9 cellular contexts compared by ENCODE assay signal in genomic region chr1:15950302-15950701, GRCh38. TPM values are rescaled to one million over a fixed set of nuclear protein-coding genes. Genes with fewer than 3 reads are reported as not detected.
DNase-seq lines count a peak whose midpoint lies in the region; FAIRE-seq and TF ChIP-seq lines count a peak whose summit lies in the region.
"Had no signal": no experiment of that assay in that cellular context is flagged by ENCODE, and none has a peak within 500 bp of the region (broad histone marks: within the 10 kb centered on the region; RNA-seq: fewer than 3 reads in every experiment).

No MANE protein-coding gene starts in this region.

- H3K9me3 ChIP-seq in CD8-positive, alpha-beta memory T cell (ENCODE audit: low read length), result no peaks in the 10 kb centered on the region

- peaks cover 0 to 2% of the 10 kb centered on the region in 2 donors for H3K27me3 Mint-ChIP-seq in CD8-positive, alpha-beta memory T cell
- no peaks in the 10 kb centered on the region for H3K27me3 Mint-ChIP-seq in activated CD4-positive, alpha-beta memory T cell treated with anti-CD3 and anti-CD28 coated beads for 36 hours

- CTCF ChIA-PET in CD8-positive, alpha-beta memory T cell (lab: Charles Lee), result interaction anchor here (1.2 to 2.6 kb wide), 2 partner anchors 24 to 155 kb away, joined by 3 to 5 read pairs; no protein-coding TSS in a partner anchor
- CTCF ChIA-PET in activated CD4-positive, alpha-beta memory T cell treated with anti-CD3 and anti-CD28 coated beads for 36 hours (lab: Charles Lee), result interaction anchor here (1.5 to 3.3 kb wide), 2 partner anchors 15 to 58 kb away, joined by 3 to 16 read pairs; no protein-coding TSS in a partner anchor

- POLR2A ChIA-PET in CD8-positive, alpha-beta memory T cell (lab: Charles Lee), result interaction anchor here (0.6 to 1.7 kb wide), 3 partner anchors 26 to 127 kb away, joined by 4 to 5 read pairs (median 4); partner anchors contain the start of gene ZBTB17
- POLR2A ChIA-PET in activated CD4-positive, alpha-beta memory T cell treated with anti-CD3 and anti-CD28 coated beads for 36 hours (lab: Charles Lee), result interaction anchor here (0.9 to 6.7 kb wide), 8 partner anchors 8 to 103 kb away, joined by 3 to 95 read pairs (median 9); partner anchors contain the start of genes SPEN and ZBTB17

- peaks cover 7% of the 10 kb centered on the region for H3K36me3 ChIP-seq in CD8-positive, alpha-beta memory T cell (ENCODE audit: insufficient read depth, low read length)

- WGBS in lower leg skin, 2 donors, result 47 to 52% methylated on average over 4 of the region's 4 CpGs

- no peaks in the 10 kb centered on the region for H3K9me3 Mint-ChIP-seq in CD8-positive, alpha-beta memory T cell
- H3K9me3 Mint-ChIP-seq in activated CD4-positive, alpha-beta memory T cell treated with anti-CD3 and anti-CD28 coated beads for 36 hours, result no peaks in the 10 kb centered on the region

- no peak for TF ChIP-seq POLR2A in lower leg skin (IDR thresholded peaks at IDR 0.05)

- no peak for TF ChIP-seq CTCF in lower leg skin (IDR thresholded peaks at IDR 0.05)

- peak overlapping the region; percentile 87 for H3K27ac ChIP-seq in CD8-positive, alpha-beta memory T cell (ENCODE audit: low read depth, low read length)
- peak overlapping the region; percentile 98 for H3K27ac ChIP-seq in epithelial cell of prostate

- H3K4me1 Mint-ChIP-seq in CD8-positive, alpha-beta memory T cell, result peaks cover 61 to 81% (median 71%) of the 10 kb centered on the region in 3 donors
- H3K4me1 Mint-ChIP-seq in activated CD4-positive, alpha-beta memory T cell treated with anti-CD3 and anti-CD28 coated beads for 36 hours (ENCODE audit: low read depth), result peaks cover 76% of the 10 kb centered on the region

- peak overlapping the region in 6 of 7 donors; percentile 74 to 88 (median 80) for H3K4me3 Mint-ChIP-seq in CD8-positive, alpha-beta memory T cell
- H3K4me3 Mint-ChIP-seq in activated CD4-positive, alpha-beta memory T cell treated with anti-CD3 and anti-CD28 coated beads for 36 hours, result peak overlapping the region; percentile 54

- peaks cover 50% of the 10 kb centered on the region for H3K4me1 ChIP-seq in CD8-positive, alpha-beta memory T cell (ENCODE audit: insufficient read depth, low read length)

- no peaks in the 10 kb centered on the region for H3K27me3 ChIP-seq in CD8-positive, alpha-beta memory T cell (ENCODE audit: insufficient read depth, low read length, poor library complexity, severe bottlenecking)

- H3K4me3 ChIP-seq in CD8-positive, alpha-beta memory T cell (ENCODE audit: low read length), result peak overlapping the region; percentile 38
- no peak overlapping the region for H3K4me3 ChIP-seq in lower leg skin (ENCODE audit: low read depth, poor library complexity, severe bottlenecking)

- peak in 1 of 5 donors; percentile 23 for DNase-seq in CD8-positive, alpha-beta memory T cell
- peak; percentile 80 for DNase-seq in activated CD4-positive, alpha-beta memory T cell treated with anti-CD3 and anti-CD28 coated beads for 36 hours
- DNase-seq in epithelial cell of prostate (ENCODE audit: low read depth, low spot score) (no peak), SW480 (ENCODE audit: low spot score) (no peak), urothelium cell line (ENCODE audit: low spot score) (no peak), COLO668 (lab: John Stamatoyannopoulos, UW; ENCODE audit: unreplicated experiment) (no peak), lower leg skin (ENCODE audit: low spot score in 2 of 2) (no peak)
- peak; percentile 53 to 58 for DNase-seq in stimulated activated CD4-positive, alpha-beta T cell treated with anti-CD3 and anti-CD28 coated beads, Interleukin-15, amount 100 ng/mL, for 48 hours (ENCODE audit: low read depth in 2 of 2)

- intact Hi-C loops in activated CD4-positive, alpha-beta memory T cell treated with anti-CD3 and anti-CD28 coated beads for 36 hours (cut with micrococcal nuclease), result no loop called here
- intact Hi-C loops in lower leg skin (cut with DNase I; ENCODE audit: low total_unique reads), result no loop called here

- H3K27ac Mint-ChIP-seq in CD8-positive, alpha-beta memory T cell, result peak overlapping the region; percentile 92 to 99 (median 97)
- H3K27ac Mint-ChIP-seq in activated CD4-positive, alpha-beta memory T cell treated with anti-CD3 and anti-CD28 coated beads for 36 hours, result peak overlapping the region; percentile 93

- no peak for FAIRE-seq in urothelium cell line (lab: Jason Lieb, UNC)

- H3K36me3 Mint-ChIP-seq in CD8-positive, alpha-beta memory T cell, result peaks cover 0 to 39% (median 4%) of the 10 kb centered on the region in 3 donors
- peaks cover 28% of the 10 kb centered on the region for H3K36me3 Mint-ChIP-seq in activated CD4-positive, alpha-beta memory T cell treated with anti-CD3 and anti-CD28 coated beads for 36 hours

RNA-seq across cellular contexts. Expression of gene ZBTB17, which starts 25.6 kb away (rescaled TPM):
- 10 to 100 TPM; 49.9 to 51.5 TPM for total RNA-seq in CD8-positive, alpha-beta memory T cell
- polyA plus RNA-seq in CD8-positive, alpha-beta memory T cell, result 24.7 TPM
- 10 to 100 TPM; 52.7 to 58.8 TPM for total RNA-seq in activated CD4-positive, alpha-beta memory T cell treated with anti-CD3 and anti-CD28 coated beads for 36 hours
- 10 to 100 TPM; 25.9 to 42.4 (median 29.3) TPM for total RNA-seq in lower leg skin

RNA-seq across cellular contexts. Expression of gene SRARP, which starts 53.7 kb away (rescaled TPM):
- total RNA-seq in CD8-positive, alpha-beta memory T cell, result not detected
- polyA plus RNA-seq in CD8-positive, alpha-beta memory T cell, result not detected
- not detected for total RNA-seq in activated CD4-positive, alpha-beta memory T cell treated with anti-CD3 and anti-CD28 coated beads for 36 hours
- total RNA-seq in lower leg skin, result not detected
- total RNA-seq: pulmonary artery endothelial cell had no signal

Comparison
In these comparisons a context has a peak if more than half of its experiments do, and no peak if none do; other contexts are left out.
1. DNase-seq: peak in activated CD4-positive, alpha-beta memory T cell treated with anti-CD3 and anti-CD28 coated beads for 36 hours (single experiment) and stimulated activated CD4-positive, alpha-beta T cell treated with anti-CD3 and anti-CD28 coated beads, Interleukin-15, amount 100 ng/mL, for 48 hours (2 of 2); none in epithelial cell of prostate (single experiment), SW480 (single experiment), urothelium cell line (single experiment), COLO668 (single experiment) and lower leg skin (0 of 2).